8 cellular contexts compared by ENCODE assay signal in genomic region chr10:46020871-46021553, GRCh38. TPM values are rescaled to one million over a fixed set of nuclear protein-coding genes. Genes with fewer than 3 reads are reported as not detected.
DNase-seq lines count a peak whose midpoint lies in the region; ATAC-seq and TF ChIP-seq lines count a peak whose summit lies in the region.
"Had no signal": no experiment of that assay in that cellular context is flagged by ENCODE, and none has a peak within 500 bp of the region (broad histone marks: within the 10 kb centered on the region; RNA-seq: fewer than 3 reads in every experiment).

No MANE protein-coding gene starts in this region.

- TF ChIP-seq POLR2A in erythroblast (IDR thresholded peaks at IDR 0.05; ENCODE audit: low read length) = no peak

- H3K36me3 ChIP-seq in OCI-LY1 (ENCODE audit: insufficient read depth, low read length) (peaks cover 17% of the 10 kb centered on the region; the same call in 1 of the 2 replicates), skeletal muscle satellite cell (ENCODE audit: insufficient read depth, low read length) (peaks cover 8% of the 10 kb centered on the region), ascending aorta (peaks cover under 1 to 5% of the 10 kb centered on the region in 2 donors)

- DNase-seq in GM04504 (ENCODE audit: low read depth) (peak; percentile 47), erythroblast (lab: John Stamatoyannopoulos, UW) (peak; percentile 13 to 53), ascending aorta (ENCODE audit: low spot score in 2 of 2) (no peak), G401 (ENCODE audit: low spot score) (no peak)
- DNase-seq: nucleus accumbens had no signal

- H3K4me3 ChIP-seq in OCI-LY1 (ENCODE audit: low read depth, low read length, poor library complexity, severe bottlenecking) (no peak overlapping the region), skeletal muscle satellite cell (ENCODE audit: low read length) (no peak overlapping the region), ascending aorta (no peak overlapping the region)

- TF ChIP-seq CTCF in OCI-LY1 (IDR thresholded peaks at IDR 0.05; ENCODE audit: low read length) (no peak), ascending aorta (IDR thresholded peaks at IDR 0.05) (no peak)

- H3K9me2 ChIP-seq in OCI-LY1 (ENCODE audit: low read depth, low read length) = no peaks in the 10 kb centered on the region

- no peaks in the 10 kb centered on the region; the same call in 1 of the 2 replicates for H4K20me1 ChIP-seq in OCI-LY1 (ENCODE audit: insufficient read depth, low read length)

- H3K79me2 ChIP-seq in OCI-LY1 (ENCODE audit: insufficient read depth, low read length) = peaks cover 96% of the 10 kb centered on the region

- H3K27me3 ChIP-seq in OCI-LY1 (ENCODE audit: insufficient read depth, low read length) = no peaks in the 10 kb centered on the region
- no peaks in the 10 kb centered on the region for H3K27me3 ChIP-seq in skeletal muscle satellite cell (ENCODE audit: control insufficient read depth, insufficient read depth, low read length)
- H3K27me3 ChIP-seq in ascending aorta = no peaks in the 10 kb centered on the region

- ATAC-seq in GM18511 (IDR thresholded peaks at IDR 0.05; ENCODE audit: unreplicated experiment) = no peak

- H3K9ac ChIP-seq in OCI-LY1 (ENCODE audit: low read length) = peak overlapping the region; percentile 41
- H3K9ac ChIP-seq in skeletal muscle satellite cell (ENCODE audit: low read depth, low read length) = peak overlapping the region; percentile 55

- in situ Hi-C loops in G401 (cut with HindIII; ENCODE audit: low sequenced_read_pairs) = no loop called here

- intact Hi-C loops in ascending aorta (cut with DNase I) = loop anchor here (5.0 to 10.0 kb wide), 4 partner anchors 46 to 1144 kb away; partner anchors contain the start of genes ANTXRL and TIMM23

- H3F3A ChIP-seq in OCI-LY1 (ENCODE audit: insufficient read depth, low read length) = no peaks in the 10 kb centered on the region

- H3K4me2 ChIP-seq in OCI-LY1 (ENCODE audit: low read length) (peak overlapping the region; percentile 69; the same call in 1 of the 2 replicates), skeletal muscle satellite cell (ENCODE audit: low read length) (peak overlapping the region; percentile 57)

- H3K9me3 ChIP-seq in OCI-LY1 (ENCODE audit: low read length) (no peaks in the 10 kb centered on the region), skeletal muscle satellite cell (replicated peaks; ENCODE audit: low read length) (no peaks in the 10 kb centered on the region), ascending aorta (no peaks in the 10 kb centered on the region)

- H2AFZ ChIP-seq in OCI-LY1 (ENCODE audit: low read length) = no peak overlapping the region

- H3K4me1 ChIP-seq in OCI-LY1 (ENCODE audit: insufficient read depth, low read length, severe bottlenecking) (peaks cover 52% of the 10 kb centered on the region), skeletal muscle satellite cell (ENCODE audit: control insufficient read depth, insufficient read depth, low read length) (peaks cover 61% of the 10 kb centered on the region), ascending aorta (peaks cover 3 to 24% of the 10 kb centered on the region in 2 donors)

- H3K27ac ChIP-seq in OCI-LY1 (ENCODE audit: low read depth, low read length, poor library complexity, severe bottlenecking) (peak overlapping the region; percentile 90), ascending aorta (no peak overlapping the region)

RNA-seq across cellular contexts. Expression of gene NCOA4, which starts 9.4 kb away (rescaled TPM):
- total RNA-seq in skeletal muscle satellite cell (2012; rRNA removed) = 123 and 129 TPM in 2 replicates
- total RNA-seq in ascending aorta = 53.9 TPM
- total RNA-seq in G401 (2014; rRNA removed; shearing (Covaris generic)) = 75.4 and 105 TPM in 2 replicates

RNA-seq across cellular contexts. Expression of gene MSMB, which starts 25.1 kb away (rescaled TPM):
- not detected in 2 replicates for total RNA-seq in skeletal muscle satellite cell (2012; rRNA removed)
- not detected for total RNA-seq in ascending aorta
- total RNA-seq in G401 (2014; rRNA removed; shearing (Covaris generic)) = not detected in 2 replicates

RNA-seq across cellular contexts. Expression of gene TIMM23, which starts 48.7 kb away (rescaled TPM):
- total RNA-seq in skeletal muscle satellite cell (2012; rRNA removed) = 66.4 and 83.0 TPM in 2 replicates
- total RNA-seq in ascending aorta = 19.3 TPM
- 178 and 222 TPM in 2 replicates for total RNA-seq in G401 (2014; rRNA removed; shearing (Covaris generic))

Comparison
In these comparisons a context has a peak if more than half of its experiments do, and no peak if none do; other contexts are left out.
1. DNase-seq: peak in GM04504 (single experiment) and erythroblast (2 of 2); none in ascending aorta (0 of 2) and G401 (single experiment).